Comparison of ENCODE assay signal across 28 cellular contexts in genomic region chr6:11164717-11165646, GRCh38. TPM values are rescaled to one million over a fixed set of nuclear protein-coding genes. Genes with fewer than 3 reads are reported as not detected.
DNase-seq lines count a peak whose midpoint lies in the region; ATAC-seq and TF ChIP-seq lines count a peak whose summit lies in the region.
"Had no signal": no experiment of that assay in that cellular context is flagged by ENCODE, and none has a peak within 500 bp of the region (broad histone marks: within the 10 kb centered on the region; RNA-seq: fewer than 3 reads in every experiment).

No MANE protein-coding gene starts in this region.

- H3K4me3 Mint-ChIP-seq in activated T-helper 2 cell treated with anti-CD3 and anti-CD28 coated beads, Interferon-gamma antibody, Interleukin-2, Interleukin-4, amounts not matched to agents 10 μg/mL and 5 μg/mL and 100 μg/mL, durations not matched to agents 14 hours and 24 hours and 36 hours (ENCODE audit: low read depth): no peak overlapping the region
- H3K4me3 Mint-ChIP-seq: CD8-positive, alpha-beta T cell; memory B cell; neural crest cell had no signal

- H3K14ac ChIP-seq in neuronal stem cell (ENCODE audit: low read length): no peak overlapping the region

- H3K27ac ChIP-seq in neuronal stem cell (replicated peaks; ENCODE audit: low read length) (no peak overlapping the region), RWPE1 (no peak overlapping the region)
- H3K27ac ChIP-seq: coronary artery, HL-60, stomach, vagina had no signal

- ATAC-seq in activated naive CD4-positive, alpha-beta T cell treated with anti-CD3 and anti-CD28 coated beads, Interleukin-2, amount 50 U/mL, for 72 hours: no peak
- ATAC-seq: CD8-positive, alpha-beta T cell; left lobe of liver; right cardiac atrium had no signal

- WGBS in neuronal stem cell (ENCODE audit: extremely low coverage in 2 of 2, insufficient read length in 2 of 2, insufficient replicate concordance in 1 of 2), 2 donors: no CpG with 5 or more reads among the region's 20 CpGs

- CTCF ChIA-PET in RWPE1 (lab: Yijun Ruan, JAX): interaction anchor here (0.6 kb wide), 1 partner anchor 295 kb away, joined by 3 read pairs; no protein-coding TSS in a partner anchor

- no peaks in the 10 kb centered on the region for H3K79me1 ChIP-seq in neuronal stem cell (ENCODE audit: low read depth, low read length)

- no peak overlapping the region for H2BK5ac ChIP-seq in neuronal stem cell (ENCODE audit: low read length)

- no peak overlapping the region for H3K4ac ChIP-seq in neuronal stem cell (ENCODE audit: low read length)

- H2AK5ac ChIP-seq in neuronal stem cell (ENCODE audit: low read depth, low read length): no peak overlapping the region

- no peak overlapping the region for H3K4me2 ChIP-seq in neuronal stem cell (ENCODE audit: insufficient read depth, low read length, poor library complexity, severe bottlenecking)
- H3K4me2 ChIP-seq: smooth muscle cell had no signal

- H3K4me3 ChIP-seq in neuronal stem cell (ENCODE audit: low read length in 2 of 2): no peak overlapping the region
- H3K4me3 ChIP-seq: coronary artery, smooth muscle cell, stomach, vagina had no signal

- intact Hi-C loops in activated T-helper 2 cell treated with anti-CD3 and anti-CD28 coated beads, Interferon-gamma antibody, Interleukin-2, Interleukin-4, amounts not matched to agents 10 μg/mL and 5 μg/mL and 100 μg/mL, durations not matched to agents 14 hours and 24 hours and 36 hours (cut with micrococcal nuclease): no loop called here

- no peak for TF ChIP-seq CTCF in RWPE1 (conservative IDR thresholded peaks at IDR 0.05; ENCODE audit: low read depth)

- no peaks in the 10 kb centered on the region for H3K36me3 Mint-ChIP-seq in activated naive CD4-positive, alpha-beta T cell treated with anti-CD3 and anti-CD28 coated beads, Interleukin-2, amount 50 U/mL, for 72 hours
- no peaks in the 10 kb centered on the region for H3K36me3 Mint-ChIP-seq in activated T-helper 2 cell treated with anti-CD3 and anti-CD28 coated beads, Interferon-gamma antibody, Interleukin-2, Interleukin-4, amounts not matched to agents 10 μg/mL and 5 μg/mL and 100 μg/mL, durations not matched to agents 14 hours and 24 hours and 36 hours (ENCODE audit: low read depth)
- H3K36me3 Mint-ChIP-seq: CD8-positive, alpha-beta T cell; memory B cell had no signal

- H2BK15ac ChIP-seq in neuronal stem cell (ENCODE audit: low read length): no peak overlapping the region

- DNase-seq in activated naive CD4-positive, alpha-beta T cell treated with anti-CD3 and anti-CD28 coated beads, Interleukin-2, amount 50 U/mL, for 72 hours (ENCODE audit: low spot score in 2 of 2): no peak
- DNase-seq in activated naive CD4-positive, alpha-beta T cell treated with Interleukin-2 at 50 U/mL for 16 hours: no peak
- no peak for DNase-seq in activated T-helper 2 cell treated with anti-CD3 and anti-CD28 coated beads, Interferon-gamma antibody, Interleukin-2, Interleukin-4, amounts not matched to agents 10 μg/mL and 5 μg/mL and 100 μg/mL, durations not matched to agents 14 hours and 24 hours and 36 hours (ENCODE audit: low spot score)
- DNase-seq in neuronal stem cell (ENCODE audit: low spot score) (no peak), RWPE1 (ENCODE audit: low spot score) (no peak), GM19240 (ENCODE audit: insufficient read length, low spot score) (no peak), SIG-M5 (lab: John Stamatoyannopoulos, UW) (no peak)
- DNase-seq: activated CD8-positive, alpha-beta memory T cell treated with anti-CD3 and anti-CD28 coated beads, Interleukin-2, amount 50 U/mL, for 4 hours; BE2C; caudate nucleus; CD8-positive, alpha-beta T cell; DMS 273 treated with DMSO at 0.1 percent for 48 hours; effector memory CD4-positive, alpha-beta T cell; H7; MM.1S; NCI-H2081; NCI-H345; right cardiac atrium; Right ventricle myocardium superior; stomach had no signal

- peak overlapping the region; percentile 50 for H3K18ac ChIP-seq in neuronal stem cell (ENCODE audit: low read length)

- H3K9me3 Mint-ChIP-seq in activated naive CD4-positive, alpha-beta T cell treated with anti-CD3 and anti-CD28 coated beads, Interleukin-2, amount 50 U/mL, for 72 hours: no peaks in the 10 kb centered on the region
- H3K9me3 Mint-ChIP-seq in activated T-helper 2 cell treated with anti-CD3 and anti-CD28 coated beads, Interferon-gamma antibody, Interleukin-2, Interleukin-4, amounts not matched to agents 10 μg/mL and 5 μg/mL and 100 μg/mL, durations not matched to agents 14 hours and 24 hours and 36 hours: no peaks in the 10 kb centered on the region
- H3K9me3 Mint-ChIP-seq: CD8-positive, alpha-beta T cell; memory B cell; neural crest cell had no signal

- no peaks in the 10 kb centered on the region for H3K9me3 ChIP-seq in neuronal stem cell (replicated peaks in 1 of 2; ENCODE audit: control insufficient read depth in 2 of 2, insufficient read depth in 1 of 2, low read depth in 1 of 2, low read length in 2 of 2)
- H3K9me3 ChIP-seq: BE2C, stomach, vagina had no signal

- no peak overlapping the region for H2BK12ac ChIP-seq in neuronal stem cell (ENCODE audit: low read length)

- peaks cover 23% of the 10 kb centered on the region for H3K4me1 Mint-ChIP-seq in activated T-helper 2 cell treated with anti-CD3 and anti-CD28 coated beads, Interferon-gamma antibody, Interleukin-2, Interleukin-4, amounts not matched to agents 10 μg/mL and 5 μg/mL and 100 μg/mL, durations not matched to agents 14 hours and 24 hours and 36 hours (ENCODE audit: low read depth)
- H3K4me1 Mint-ChIP-seq: memory B cell had no signal

- POLR2A ChIA-PET in RWPE1 (lab: Yijun Ruan, JAX; ENCODE audit: low non-redundant PET): no interaction called here

- peaks cover 5 to 10% of the 10 kb centered on the region in 2 donors for H3K4me1 ChIP-seq in neuronal stem cell (ENCODE audit: control insufficient read depth in 2 of 2, insufficient read depth in 1 of 2, low read depth in 1 of 2, low read length in 2 of 2)
- H3K4me1 ChIP-seq: BE2C, stomach had no signal

- H3K27me3 ChIP-seq in neuronal stem cell (ENCODE audit: control insufficient read depth in 3 of 3, insufficient read depth in 3 of 3, low read depth in 1 of 3, low read length in 3 of 3): no peaks in the 10 kb centered on the region
- H3K27me3 ChIP-seq: BE2C, stomach, vagina had no signal

- H2BK120ac ChIP-seq in neuronal stem cell (ENCODE audit: low read depth, low read length): no peak overlapping the region

- H2AFZ ChIP-seq in neuronal stem cell (ENCODE audit: low read length): no peak overlapping the region

- no peaks in the 10 kb centered on the region for H3K36me3 ChIP-seq in neuronal stem cell (replicated peaks in 1 of 2; ENCODE audit: control insufficient read depth in 2 of 2, insufficient read depth in 2 of 2, low read length in 2 of 2)
- H3K36me3 ChIP-seq: BE2C, stomach, vagina had no signal

- H4K91ac ChIP-seq in neuronal stem cell (ENCODE audit: low read depth, low read length, poor library complexity): no peak overlapping the region

- H4K8ac ChIP-seq in neuronal stem cell (ENCODE audit: low read depth, low read length): no peak overlapping the region

- no peaks in the 10 kb centered on the region for H3K27me3 Mint-ChIP-seq in activated T-helper 2 cell treated with anti-CD3 and anti-CD28 coated beads, Interferon-gamma antibody, Interleukin-2, Interleukin-4, amounts not matched to agents 10 μg/mL and 5 μg/mL and 100 μg/mL, durations not matched to agents 14 hours and 24 hours and 36 hours (ENCODE audit: low read depth)
- H3K27me3 Mint-ChIP-seq: memory B cell had no signal

- peak overlapping the region; percentile 2 to 88 for H3K27ac Mint-ChIP-seq in activated naive CD4-positive, alpha-beta T cell treated with anti-CD3 and anti-CD28 coated beads, Interleukin-2, amount 50 U/mL, for 72 hours
- H3K27ac Mint-ChIP-seq in activated T-helper 2 cell treated with anti-CD3 and anti-CD28 coated beads, Interferon-gamma antibody, Interleukin-2, Interleukin-4, amounts not matched to agents 10 μg/mL and 5 μg/mL and 100 μg/mL, durations not matched to agents 14 hours and 24 hours and 36 hours: peak overlapping the region; percentile 29
- H3K27ac Mint-ChIP-seq: CD8-positive, alpha-beta T cell; memory B cell had no signal

- H3K9ac ChIP-seq in neuronal stem cell (ENCODE audit: low read depth, low read length, poor library complexity): no peak overlapping the region

- no peak overlapping the region for H3K23ac ChIP-seq in neuronal stem cell (ENCODE audit: low read depth, low read length, poor library complexity)

RNA-seq across cellular contexts. Expression of gene ERVFRD-1, which starts 53.5 kb away (rescaled TPM):
- not detected for total RNA-seq in activated naive CD4-positive, alpha-beta T cell treated with anti-CD3 and anti-CD28 coated beads, Interleukin-2, amount 50 U/mL, for 72 hours
- not detected in 2 replicates for total RNA-seq in activated T-helper 2 cell treated with anti-CD3 and anti-CD28 coated beads, Interferon-gamma antibody, Interleukin-2, Interleukin-4, amounts not matched to agents 10 μg/mL and 5 μg/mL and 100 μg/mL, durations not matched to agents 14 hours and 24 hours and 36 hours
- not detected for polyA plus RNA-seq in neuronal stem cell (2013, experiment 1 of 2)
- polyA plus RNA-seq in neuronal stem cell (2013, experiment 2 of 2): not detected
- total RNA-seq: CD8-positive, alpha-beta T cell; epithelial cell of proximal tubule; H7; neural crest cell had no signal
- polyA plus RNA-seq: smooth muscle cell had no signal
